22 cellular contexts compared by ENCODE assay signal in the genomic region with DNA sequence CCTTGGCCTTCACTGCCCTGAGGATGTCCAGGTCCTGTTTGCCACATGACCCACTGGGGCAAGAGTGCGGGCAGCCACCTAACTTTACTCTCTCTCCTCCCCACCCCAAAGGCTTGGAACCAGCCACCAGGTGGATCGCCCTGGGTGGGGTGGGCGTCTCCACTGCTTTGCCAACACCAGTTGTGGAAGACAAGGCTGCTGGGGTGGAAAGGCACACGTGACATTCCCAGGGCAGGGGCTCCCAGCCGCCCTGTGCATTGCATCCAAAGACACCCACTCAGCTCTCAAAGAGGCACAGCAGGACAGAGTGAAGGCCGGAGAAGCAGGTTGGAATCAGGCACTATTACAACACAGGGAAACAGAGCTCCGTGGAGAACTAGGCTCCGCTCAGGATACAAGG.
"Had no signal": no experiment of that assay in that cellular context is flagged by ENCODE, and none has a peak within 500 bp of the region (broad histone marks: within the 10 kb centered on the region; RNA-seq: fewer than 3 reads in every experiment).

No MANE protein-coding gene starts in this region.

- H3K27me3 ChIP-seq: thyroid gland, upper lobe of left lung, uterus had no signal

- DNase-seq: cortex of kidney; effector CD8-positive, alpha-beta T cell; foreskin melanocyte; head of caudate nucleus; hippocampal formation; kidney glomerular epithelial cell; mesenchymal stem cell; midbrain; stimulated activated CD4-positive, alpha-beta T cell treated with anti-CD3 and anti-CD28 coated beads, Interleukin-4, amount 100 ng/mL, for 1 hour; stimulated activated CD8-positive, alpha-beta memory T cell treated with anti-CD3 and anti-CD28 coated beads, Interleukin-4, amount 100 ng/mL, for 48 hours; stimulated activated naive CD8-positive, alpha-beta T cell treated with anti-CD3 and anti-CD28 coated beads, Interleukin-15, Interleukin-2, amounts not matched to agents 100 U/mL and 50 U/mL, for 24 hours; thyroid gland; upper lobe of left lung; uterus had no signal

- H3K36me3 ChIP-seq: suprapubic skin, thyroid gland, upper lobe of left lung, uterus had no signal

- H3K4me3 ChIP-seq: dorsolateral prefrontal cortex, lung, smooth muscle cell, suprapubic skin, thyroid gland, upper lobe of left lung, uterus had no signal

- H3K27ac ChIP-seq: dorsolateral prefrontal cortex, suprapubic skin, thyroid gland, upper lobe of left lung, uterus had no signal

- H3K9me3 ChIP-seq: suprapubic skin, thyroid gland, upper lobe of left lung, uterus had no signal

- H3K4me1 ChIP-seq: thyroid gland, uterus had no signal

- ATAC-seq: left lobe of liver; natural killer cell treated with Interleukin-12 subunit alpha and Interleukin-12 subunit beta and Interleukin-15 and Interleukin-18, amount 100 ng/mL, for 72 hours; right cardiac atrium; stimulated activated effector memory CD8-positive, alpha-beta T cell treated with anti-CD3 and anti-CD28 coated beads, Interleukin-12 subunit alpha, Interleukin-12 subunit beta, amount 100 ng/mL, for 72 hours; stimulated activated naive CD8-positive, alpha-beta T cell treated with anti-CD3 and anti-CD28 coated beads, Interleukin-15, Interleukin-2, amounts not matched to agents 100 U/mL and 50 U/mL, for 24 hours had no signal

- H3K4me2 ChIP-seq: smooth muscle cell had no signal
